In genomic region chr22:19798825-19799224, GRCh38 we compare ENCODE assay signal across 1 cellular context.
TF ChIP-seq lines count a peak whose summit lies in the region.

No MANE protein-coding gene starts in this region.

TF ChIP-seq in K562, 482 proteins besides CTCF, POLR2A, EP300 and RAD21:
- TF ChIP-seq KLF1 (tag; IDR thresholded peaks at IDR 0.05) (0 out of 2 replicates have a peak, but pooled peaks have one; percentile 11), BHLHE40 (IDR thresholded peaks at IDR 0.05; ENCODE audit: low read length) (peak; percentile 30; the same call in 1 of the 2 replicates), TAF15 (IDR thresholded peaks at IDR 0.05; ENCODE audit: low read depth, low read length) (0 out of 2 replicates have a peak, but pooled peaks have one; percentile 24), CTBP1 (IDR thresholded peaks at IDR 0.05; ENCODE audit: borderline replicate concordance) (0 out of 2 replicates have a peak, but pooled peaks have one; percentile 33), MXD1 (CRISPR knock-in tag; IDR thresholded peaks at IDR 0.05; ENCODE audit: borderline replicate concordance, poor library complexity, severe bottlenecking) (no peak), YY1 (IDR thresholded peaks at IDR 0.05; ENCODE audit: borderline replicate concordance in 1 of 3, control insufficient read depth in 1 of 3, extremely low read depth in 1 of 3, insufficient read depth in 3 of 3, insufficient read length in 1 of 3, insufficient replicate concordance in 2 of 3, low read depth in 1 of 3, low read length in 2 of 3) (peak in 1 of 3 experiments; percentile 5), HOXB6 (CRISPR knock-in tag; IDR thresholded peaks at IDR 0.05; ENCODE audit: borderline replicate concordance) (no peak), ZNF184 (CRISPR knock-in tag; IDR thresholded peaks at IDR 0.05) (0 out of 2 replicates have a peak, but pooled peaks have one; percentile 5), KDM5B (IDR thresholded peaks at IDR 0.05; ENCODE audit: insufficient replicate concordance, low read depth, low read length) (peak; percentile 30), ZBTB11 (CRISPR knock-in tag; IDR thresholded peaks at IDR 0.05) (no peak), ZBTB40 (IDR thresholded peaks at IDR 0.05) (no peak), ZBTB40 (CRISPR knock-in tag; IDR thresholded peaks at IDR 0.05) (0 out of 2 replicates have a peak, but pooled peaks have one; percentile 29), CBFA2T3 (IDR thresholded peaks at IDR 0.05) (no peak), POLR2G (IDR thresholded peaks at IDR 0.05; ENCODE audit: low read depth, low read length) (peak; percentile 28; the same call in 1 of the 2 replicates)
TF ChIP-seq in K562: peak in this region for 9.
